In genomic region chrX:22314211-22314610, GRCh38 we compare ENCODE assay signal across 21 cellular contexts. TPM values are rescaled to one million over a fixed set of nuclear protein-coding genes. Genes with fewer than 3 reads are reported as not detected.
A peak's percentile ranks its signal among the peaks of the same experiment; 100 is the strongest.
DNase-seq lines count a peak whose midpoint lies in the region; ATAC-seq lines count a peak whose summit lies in the region.
"Had no signal": no experiment of that assay in that cellular context is flagged by ENCODE, and none has a peak within 500 bp of the region (broad histone marks: within the 10 kb centered on the region; RNA-seq: fewer than 3 reads in every experiment).

No MANE protein-coding gene starts in this region.

- H3K27ac Mint-ChIP-seq in activated naive CD8-positive, alpha-beta T cell treated with anti-CD3 and anti-CD28 coated beads for 36 hours = no peak overlapping the region
- H3K27ac Mint-ChIP-seq: activated naive CD8-positive, alpha-beta T cell treated with anti-CD3 and anti-CD28 coated beads, Interleukin-2, amount 10 ng/mL, durations not matched to agents 7 days and 5 days; dendritic cell treated with granulocyte-macrophage colony-stimulating factor and Interleukin-4, amounts not matched to agents 40 ng/mL and 50 ng/mL, for 4 days had no signal

- no peaks in the 10 kb centered on the region for H3K36me3 ChIP-seq in mesenchymal stem cell (ENCODE audit: control insufficient read depth in 1 of 2, insufficient read depth in 2 of 2, low read depth in 1 of 2, low read length in 2 of 2)
- H3K36me3 ChIP-seq: Peyer's patch had no signal

- no peaks in the 10 kb centered on the region for H3K4me1 ChIP-seq in mesenchymal stem cell (ENCODE audit: control insufficient read depth, insufficient read depth, low read depth, low read length)
- H3K4me1 ChIP-seq: Peyer's patch had no signal

- no peaks in the 10 kb centered on the region for H3K9me3 ChIP-seq in mesenchymal stem cell (ENCODE audit: control insufficient read depth, low read length)
- H3K9me3 ChIP-seq: Peyer's patch had no signal

- DNase-seq in Daoy (ENCODE audit: low read depth) (peak; percentile 34), M059J (ENCODE audit: low read depth) (peak; percentile 43), dermis blood vessel endothelial cell (peak; percentile 69), mesenchymal stem cell (peak; percentile 1), NOMO-1 (lab: John Stamatoyannopoulos, UW; ENCODE audit: unreplicated experiment in 2 of 2) (no peak)
- no peak for DNase-seq in activated naive CD8-positive, alpha-beta T cell treated with anti-CD3 and anti-CD28 coated beads for 36 hours
- DNase-seq in stimulated activated CD4-positive, alpha-beta T cell treated with anti-CD3 and anti-CD28 coated beads, Interleukin-2, amount 100 ng/mL, for 24 hours = no peak
- DNase-seq: activated CD4-positive, CD25-positive, alpha-beta regulatory T cell treated with anti-CD3 and anti-CD28 coated beads, Interleukin-2, amount 50 U/mL, for 72 hours; activated naive CD8-positive, alpha-beta T cell treated with anti-CD3 and anti-CD28 coated beads, Interleukin-2, amount 10 ng/mL, durations not matched to agents 7 days and 5 days; GM23248; NCI-H1694 treated with DMSO at 0.1 percent for 48 hours; Peyer's patch; T-helper 9 cell had no signal

- no peaks in the 10 kb centered on the region for H3K79me1 ChIP-seq in mesenchymal stem cell (replicated peaks; ENCODE audit: low read length, poor library complexity, severe bottlenecking)

- H3K36me3 Mint-ChIP-seq in activated naive CD8-positive, alpha-beta T cell treated with anti-CD3 and anti-CD28 coated beads for 36 hours = no peaks in the 10 kb centered on the region
- H3K36me3 Mint-ChIP-seq: activated naive CD8-positive, alpha-beta T cell treated with anti-CD3 and anti-CD28 coated beads, Interleukin-2, amount 10 ng/mL, durations not matched to agents 7 days and 5 days; brain had no signal

- no peak overlapping the region for H3K4me3 Mint-ChIP-seq in activated naive CD8-positive, alpha-beta T cell treated with anti-CD3 and anti-CD28 coated beads for 36 hours
- H3K4me3 Mint-ChIP-seq: activated naive CD8-positive, alpha-beta T cell treated with anti-CD3 and anti-CD28 coated beads, Interleukin-2, amount 10 ng/mL, durations not matched to agents 7 days and 5 days; dendritic cell treated with granulocyte-macrophage colony-stimulating factor and Interleukin-4, amounts not matched to agents 40 ng/mL and 50 ng/mL, for 4 days had no signal

- no peak overlapping the region for H4K8ac ChIP-seq in mesenchymal stem cell (ENCODE audit: low read length)

- H3K4me1 Mint-ChIP-seq in activated naive CD8-positive, alpha-beta T cell treated with anti-CD3 and anti-CD28 coated beads for 36 hours = no peaks in the 10 kb centered on the region
- H3K4me1 Mint-ChIP-seq: activated naive CD8-positive, alpha-beta T cell treated with anti-CD3 and anti-CD28 coated beads, Interleukin-2, amount 10 ng/mL, durations not matched to agents 7 days and 5 days had no signal

- H3K18ac ChIP-seq in mesenchymal stem cell (ENCODE audit: low read depth in 1 of 2, low read length in 2 of 2) = no peak overlapping the region

- H3K9ac ChIP-seq in mesenchymal stem cell (ENCODE audit: low read length) = no peak overlapping the region
- H3K9ac ChIP-seq: GM23248 had no signal

- H3K23ac ChIP-seq in mesenchymal stem cell (ENCODE audit: low read length in 2 of 2) = no peak overlapping the region

- H3K4ac ChIP-seq in mesenchymal stem cell (ENCODE audit: low read depth in 1 of 2, low read length in 2 of 2) = no peak overlapping the region

- H2BK15ac ChIP-seq in mesenchymal stem cell (ENCODE audit: low read depth, poor library complexity, severe bottlenecking) = no peak overlapping the region

- no peak overlapping the region for H3K27ac ChIP-seq in mesenchymal stem cell (ENCODE audit: low read length, poor library complexity, severe bottlenecking)
- H3K27ac ChIP-seq: epithelial cell of prostate, GM23248, Peyer's patch had no signal

- H3K4me3 ChIP-seq in mesenchymal stem cell (ENCODE audit: insufficient read depth in 1 of 2, low read depth in 1 of 2, low read length in 2 of 2) = no peak overlapping the region
- H3K4me3 ChIP-seq: GM23248, Peyer's patch had no signal

- H3K27me3 Mint-ChIP-seq in activated naive CD8-positive, alpha-beta T cell treated with anti-CD3 and anti-CD28 coated beads for 36 hours = peaks cover 8% of the 10 kb centered on the region
- H3K27me3 Mint-ChIP-seq: brain; dendritic cell treated with granulocyte-macrophage colony-stimulating factor and Interleukin-4, amounts not matched to agents 40 ng/mL and 50 ng/mL, for 4 days had no signal

- ATAC-seq in GM21515 (IDR thresholded peaks at IDR 0.05; ENCODE audit: unreplicated experiment) = no peak
- ATAC-seq: left lobe of liver had no signal

- no peak overlapping the region for H3K14ac ChIP-seq in mesenchymal stem cell (ENCODE audit: low read length in 2 of 2)

- H3K4me2 ChIP-seq in mesenchymal stem cell (ENCODE audit: low read length, poor library complexity, severe bottlenecking) = no peak overlapping the region

- no peaks in the 10 kb centered on the region for H3K9me3 Mint-ChIP-seq in activated naive CD8-positive, alpha-beta T cell treated with anti-CD3 and anti-CD28 coated beads for 36 hours
- H3K9me3 Mint-ChIP-seq: activated naive CD8-positive, alpha-beta T cell treated with anti-CD3 and anti-CD28 coated beads, Interleukin-2, amount 10 ng/mL, durations not matched to agents 7 days and 5 days; dendritic cell treated with granulocyte-macrophage colony-stimulating factor and Interleukin-4, amounts not matched to agents 40 ng/mL and 50 ng/mL, for 4 days had no signal

- peaks cover 0 to 3% of the 10 kb centered on the region in 2 experiments for H3K27me3 ChIP-seq in mesenchymal stem cell (ENCODE audit: control insufficient read depth in 1 of 2, insufficient read depth in 1 of 2, low read length in 2 of 2)
- H3K27me3 ChIP-seq: Peyer's patch had no signal

- H2AFZ ChIP-seq in mesenchymal stem cell (ENCODE audit: low read depth, low read length) = no peak overlapping the region
- H2AFZ ChIP-seq: GM23248 had no signal

- no peak overlapping the region for H4K91ac ChIP-seq in mesenchymal stem cell (ENCODE audit: low read length)

- no peak overlapping the region for H2AK5ac ChIP-seq in mesenchymal stem cell (ENCODE audit: low read length, severe bottlenecking)

- H2BK120ac ChIP-seq in mesenchymal stem cell (ENCODE audit: low read depth, low read length) = no peak overlapping the region

- no peak overlapping the region for H2BK5ac ChIP-seq in mesenchymal stem cell (ENCODE audit: low read depth, low read length, poor library complexity, severe bottlenecking)

- 100% methylated on average over 2 of the region's 5 CpGs for WGBS in mesenchymal stem cell

- H2BK12ac ChIP-seq in mesenchymal stem cell (ENCODE audit: low read length in 2 of 2) = no peak overlapping the region

RNA-seq across cellular contexts. Expression of gene CBLL2, which starts 41.5 kb away (rescaled TPM):
- total RNA-seq in Daoy (2014; rRNA removed; shearing (Covaris generic)) = not detected in 2 replicates
- not detected in 2 replicates for total RNA-seq in M059J (2014; rRNA removed; shearing (Covaris generic))
- not detected in 2 replicates for total RNA-seq in dermis blood vessel endothelial cell
- not detected for polyA plus RNA-seq in mesenchymal stem cell (2013, experiment 1 of 2)
- polyA plus RNA-seq in mesenchymal stem cell (2013, experiment 2 of 2) = not detected
- not detected for total RNA-seq in activated naive CD8-positive, alpha-beta T cell treated with anti-CD3 and anti-CD28 coated beads for 36 hours
- total RNA-seq: activated CD8-positive, alpha-beta memory T cell treated with anti-CD3 and anti-CD28 coated beads for 36 hours; activated naive CD8-positive, alpha-beta T cell treated with anti-CD3 and anti-CD28 coated beads, Interleukin-2, amount 10 ng/mL, durations not matched to agents 7 days and 5 days; GM23248; IMR-90; left lobe of liver; Peyer's patch; temporal lobe had no signal
- polyA plus RNA-seq: GM23248, IMR-90 had no signal

Comparison
In these comparisons a context has a peak if more than half of its experiments do, and no peak if none do; other contexts are left out.
1. DNase-seq: peak in Daoy (single experiment), M059J (single experiment), dermis blood vessel endothelial cell (single experiment) and mesenchymal stem cell (single experiment); none in activated naive CD8-positive, alpha-beta T cell treated with anti-CD3 and anti-CD28 coated beads for 36 hours (single experiment), stimulated activated CD4-positive, alpha-beta T cell treated with anti-CD3 and anti-CD28 coated beads, Interleukin-2, amount 100 ng/mL, for 24 hours (0 of 2) and NOMO-1 (0 of 2).